8 cellular contexts compared by ENCODE assay signal in genomic region chr17:66441012-66441703, GRCh38.
DNase-seq lines count a peak whose midpoint lies in the region; ATAC-seq and TF ChIP-seq lines count a peak whose summit lies in the region.

No MANE protein-coding gene starts in this region.

- no peak for TF ChIP-seq POLR2A in sigmoid colon (IDR thresholded peaks at IDR 0.05)

- 64 to 81% methylated on average over 17 of the region's 17 CpGs for WGBS in sigmoid colon, 2 donors

- intact Hi-C loops in sigmoid colon (cut with DNase I): no loop called here

- H3K27me3 ChIP-seq in sigmoid colon: no peaks in the 10 kb centered on the region

- peak overlapping the region in 3 of 4 donors; percentile 8 to 39 (median 36) for H3K4me3 ChIP-seq in sigmoid colon

- no peaks in the 10 kb centered on the region for H3K36me3 ChIP-seq in sigmoid colon

- H3K27ac ChIP-seq in sigmoid colon: peak overlapping the region in 3 of 4 donors; percentile 19 to 73 (median 61)

- TF ChIP-seq CTCF in sigmoid colon (IDR thresholded peaks at IDR 0.05): no peak

- no peaks in the 10 kb centered on the region for H3K9me3 ChIP-seq in sigmoid colon

- peak; percentile 88 for ATAC-seq in HG02798 (IDR thresholded peaks at IDR 0.05; ENCODE audit: poor library complexity, unreplicated experiment)

- TF ChIP-seq EP300 in sigmoid colon (IDR thresholded peaks at IDR 0.05): no peak

- DNase-seq in NCI-H2029 treated with DMSO at 0.1 percent for 48 hours (lab: John Stamatoyannopoulos, UW) (peak; percentile 15), NCI-H2029 (lab: John Stamatoyannopoulos, UW) (no peak), NCI-H226 (peak; percentile 91), sigmoid colon (no peak), amniotic stem cell (lab: John Stamatoyannopoulos, UW) (no peak), NCI-H2196 treated with DMSO at 0.1 percent for 48 hours (lab: John Stamatoyannopoulos, UW; ENCODE audit: unreplicated experiment) (no peak), NCI-H1417 treated with DMSO at 0.1 percent for 48 hours (lab: John Stamatoyannopoulos, UW) (no peak)

- H3K4me1 ChIP-seq in sigmoid colon: peaks cover 0 to 52% (median 35%) of the 10 kb centered on the region in 4 donors

Comparison
In these comparisons a context has a peak if more than half of its experiments do, and no peak if none do; other contexts are left out.
1. DNase-seq: peak in NCI-H2029 treated with DMSO at 0.1 percent for 48 hours (single experiment) and NCI-H226 (single experiment); none in NCI-H2029 (single experiment), sigmoid colon (single experiment), amniotic stem cell (single experiment), NCI-H2196 treated with DMSO at 0.1 percent for 48 hours (single experiment) and NCI-H1417 treated with DMSO at 0.1 percent for 48 hours (single experiment).